1 cellular context compared by ENCODE assay signal in the genomic region with DNA sequence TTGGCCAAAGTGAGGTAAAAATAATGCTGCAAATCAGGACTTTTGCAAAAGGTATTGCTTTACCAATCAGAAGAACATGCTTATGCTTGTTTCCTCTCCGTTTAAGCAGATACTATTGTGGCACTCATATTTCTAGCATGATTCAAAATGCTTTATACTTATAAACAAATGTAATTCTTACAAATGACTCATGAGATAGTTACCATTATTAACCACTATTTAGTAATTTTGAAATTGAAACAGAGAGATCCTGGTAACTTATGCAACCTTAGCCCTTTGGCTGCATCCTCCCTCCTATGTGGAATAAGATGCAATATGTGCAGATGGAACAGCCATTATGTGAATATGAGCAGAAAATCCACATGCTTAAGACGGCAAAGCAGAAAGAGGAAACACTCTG.
A peak's percentile ranks its signal among the peaks of the same experiment; 100 is the strongest.
TF ChIP-seq lines count a peak whose summit lies in the region.

No MANE protein-coding gene starts in this region.

TF ChIP-seq in SK-N-SH, 30 proteins besides CTCF, POLR2A, EP300 and RAD21 (continued from another document):
- TF ChIP-seq, protein P1, sequence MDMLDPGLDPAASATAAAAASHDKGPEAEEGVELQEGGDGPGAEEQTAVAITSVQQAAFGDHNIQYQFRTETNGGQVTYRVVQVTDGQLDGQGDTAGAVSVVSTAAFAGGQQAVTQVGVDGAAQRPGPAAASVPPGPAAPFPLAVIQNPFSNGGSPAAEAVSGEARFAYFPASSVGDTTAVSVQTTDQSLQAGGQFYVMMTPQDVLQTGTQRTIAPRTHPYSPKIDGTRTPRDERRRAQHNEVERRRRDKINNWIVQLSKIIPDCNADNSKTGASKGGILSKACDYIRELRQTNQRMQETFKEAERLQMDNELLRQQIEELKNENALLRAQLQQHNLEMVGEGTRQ (IDR thresholded peaks at IDR 0.05; ENCODE audit: borderline replicate concordance, low read depth, low read length) = no peak
- TF ChIP-seq FOSL2 (IDR thresholded peaks at IDR 0.05; ENCODE audit: borderline replicate concordance, low read depth) = peak; percentile 62; the same call in 1 of the 2 replicates
- no peak for TF ChIP-seq MXI1 (IDR thresholded peaks at IDR 0.05; ENCODE audit: low read depth, low read length)
- TF ChIP-seq, protein P2, sequence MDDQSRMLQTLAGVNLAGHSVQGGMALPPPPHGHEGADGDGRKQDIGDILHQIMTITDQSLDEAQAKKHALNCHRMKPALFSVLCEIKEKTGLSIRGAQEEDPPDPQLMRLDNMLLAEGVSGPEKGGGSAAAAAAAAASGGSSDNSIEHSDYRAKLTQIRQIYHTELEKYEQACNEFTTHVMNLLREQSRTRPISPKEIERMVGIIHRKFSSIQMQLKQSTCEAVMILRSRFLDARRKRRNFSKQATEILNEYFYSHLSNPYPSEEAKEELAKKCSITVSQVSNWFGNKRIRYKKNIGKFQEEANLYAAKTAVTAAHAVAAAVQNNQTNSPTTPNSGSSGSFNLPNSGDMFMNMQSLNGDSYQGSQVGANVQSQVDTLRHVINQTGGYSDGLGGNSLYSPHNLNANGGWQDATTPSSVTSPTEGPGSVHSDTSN (IDR thresholded peaks at IDR 0.05) = peak; percentile 58; the same call in 1 of the 2 replicates
- TF ChIP-seq, protein P3, sequence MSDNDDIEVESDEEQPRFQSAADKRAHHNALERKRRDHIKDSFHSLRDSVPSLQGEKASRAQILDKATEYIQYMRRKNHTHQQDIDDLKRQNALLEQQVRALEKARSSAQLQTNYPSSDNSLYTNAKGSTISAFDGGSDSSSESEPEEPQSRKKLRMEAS (IDR thresholded peaks at IDR 0.05; ENCODE audit: low read depth) = no peak
- TF ChIP-seq EZH2phosphoT487 (IDR thresholded peaks at IDR 0.05; ENCODE audit: borderline replicate concordance, low read depth) = no peak
- TF ChIP-seq, protein P4, sequence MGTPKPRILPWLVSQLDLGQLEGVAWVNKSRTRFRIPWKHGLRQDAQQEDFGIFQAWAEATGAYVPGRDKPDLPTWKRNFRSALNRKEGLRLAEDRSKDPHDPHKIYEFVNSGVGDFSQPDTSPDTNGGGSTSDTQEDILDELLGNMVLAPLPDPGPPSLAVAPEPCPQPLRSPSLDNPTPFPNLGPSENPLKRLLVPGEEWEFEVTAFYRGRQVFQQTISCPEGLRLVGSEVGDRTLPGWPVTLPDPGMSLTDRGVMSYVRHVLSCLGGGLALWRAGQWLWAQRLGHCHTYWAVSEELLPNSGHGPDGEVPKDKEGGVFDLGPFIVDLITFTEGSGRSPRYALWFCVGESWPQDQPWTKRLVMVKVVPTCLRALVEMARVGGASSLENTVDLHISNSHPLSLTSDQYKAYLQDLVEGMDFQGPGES (IDR thresholded peaks at IDR 0.05; ENCODE audit: low read depth, low read length) = no peak
- no peak for TF ChIP-seq RFX5 (IDR thresholded peaks at IDR 0.05; ENCODE audit: low read length)
